In the genomic region with DNA sequence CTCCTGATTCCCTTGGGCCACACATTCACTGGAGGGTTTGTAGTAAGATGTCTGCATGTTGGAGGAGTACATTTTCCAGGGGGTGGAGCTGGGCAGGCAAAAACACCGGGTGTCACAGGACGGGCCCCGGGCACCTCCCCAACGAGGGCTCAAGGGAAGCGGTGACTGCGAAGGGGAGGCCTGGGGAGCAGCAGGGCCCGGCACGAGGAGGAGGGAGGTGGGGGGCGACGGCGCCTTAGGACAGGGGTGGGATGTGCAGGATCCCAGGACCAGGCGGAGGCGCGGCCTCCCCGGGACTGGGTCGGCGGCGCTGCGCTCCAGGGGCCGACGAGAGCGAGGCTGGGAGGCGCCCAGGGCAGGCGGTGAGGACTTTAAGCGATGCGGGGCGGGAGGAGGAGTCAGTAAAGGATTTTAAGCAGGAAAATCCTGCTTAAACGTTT, we compare ENCODE assay signal across 8 cellular contexts. TPM values are rescaled to one million over a fixed set of nuclear protein-coding genes. Genes with fewer than 3 reads are reported as not detected.
DNase-seq lines count a peak whose midpoint lies in the region; ATAC-seq, FAIRE-seq and TF ChIP-seq lines count a peak whose summit lies in the region.

No MANE protein-coding gene starts in this region.

- H2AFZ ChIP-seq in neuronal stem cell (ENCODE audit: low read length) = peak overlapping the region; percentile 94

- peak overlapping the region; percentile 96 for H3K23ac ChIP-seq in neuronal stem cell (ENCODE audit: low read depth, low read length, poor library complexity)

- peak; percentile 27 for ATAC-seq in GM21723 (IDR thresholded peaks at IDR 0.05; ENCODE audit: unreplicated experiment)

- peak overlapping the region; percentile 89 for H3K4me3 Mint-ChIP-seq in activated T-cell treated with anti-CD3 and anti-CD28 coated beads, Interleukin-2, amount 50 U/mL, for 24 hours

- peaks cover 3% of the 10 kb centered on the region for H3K79me1 ChIP-seq in neuronal stem cell (ENCODE audit: low read depth, low read length)

- H2BK5ac ChIP-seq in neuronal stem cell (ENCODE audit: low read length) = peak overlapping the region; percentile 87

- peaks cover 31% of the 10 kb centered on the region for H3K4me1 Mint-ChIP-seq in activated T-cell treated with anti-CD3 and anti-CD28 coated beads, Interleukin-2, amount 50 U/mL, for 24 hours (ENCODE audit: low read depth)

- peak overlapping the region; percentile 46 for H3K27ac ChIP-seq in neuronal stem cell (replicated peaks; ENCODE audit: low read length)

- H3K14ac ChIP-seq in neuronal stem cell (ENCODE audit: low read length) = peak overlapping the region; percentile 96

- H3K18ac ChIP-seq in neuronal stem cell (ENCODE audit: low read length) = peak overlapping the region; percentile 94

- H3K27me3 Mint-ChIP-seq in activated T-cell treated with anti-CD3 and anti-CD28 coated beads, Interleukin-2, amount 50 U/mL, for 24 hours = peaks cover 2% of the 10 kb centered on the region

- no peak overlapping the region for H3K4ac ChIP-seq in neuronal stem cell (ENCODE audit: low read length)

- H3K9ac ChIP-seq in neuronal stem cell (ENCODE audit: low read depth, low read length, poor library complexity) = peak overlapping the region; percentile 87

- FAIRE-seq in urothelium cell line (lab: Jason Lieb, UNC) = no peak

- no peak overlapping the region for H2BK12ac ChIP-seq in neuronal stem cell (ENCODE audit: low read length)

- H3K27me3 ChIP-seq in MG63 (no peaks in the 10 kb centered on the region), neuronal stem cell (ENCODE audit: control insufficient read depth in 3 of 3, insufficient read depth in 3 of 3, low read depth in 1 of 3, low read length in 3 of 3) (no peaks in the 10 kb centered on the region)

- H3K4me2 ChIP-seq in neuronal stem cell (ENCODE audit: insufficient read depth, low read length, poor library complexity, severe bottlenecking) = peak overlapping the region; percentile 86

- H4K8ac ChIP-seq in neuronal stem cell (ENCODE audit: low read depth, low read length) = no peak overlapping the region

- H3K36me3 ChIP-seq in MG63 (peaks cover 12% of the 10 kb centered on the region), neuronal stem cell (replicated peaks in 1 of 2; ENCODE audit: control insufficient read depth in 2 of 2, insufficient read depth in 2 of 2, low read length in 2 of 2) (peaks cover 5 to 33% of the 10 kb centered on the region in 2 donors)

- WGBS in neuronal stem cell (ENCODE audit: extremely low coverage in 2 of 2, insufficient read length in 2 of 2, insufficient replicate concordance in 1 of 2), 2 donors = no CpG with 5 or more reads among the region's 28 CpGs

- H3K9me3 ChIP-seq in MG63 = no peaks in the 10 kb centered on the region
- peaks cover 0 to 16% of the 10 kb centered on the region in 2 donors for H3K9me3 ChIP-seq in neuronal stem cell (replicated peaks in 1 of 2; ENCODE audit: control insufficient read depth in 2 of 2, insufficient read depth in 1 of 2, low read depth in 1 of 2, low read length in 2 of 2)

- H2AK5ac ChIP-seq in neuronal stem cell (ENCODE audit: low read depth, low read length) = no peak overlapping the region

- H2BK120ac ChIP-seq in neuronal stem cell (ENCODE audit: low read depth, low read length) = no peak overlapping the region

- TF ChIP-seq CTCF in fibroblast of the aortic adventitia (IDR thresholded peaks at IDR 0.05; ENCODE audit: insufficient read depth, low read length) = no peak

- peak overlapping the region; percentile 96 for H3K27ac Mint-ChIP-seq in activated T-cell treated with anti-CD3 and anti-CD28 coated beads, Interleukin-2, amount 50 U/mL, for 24 hours

- peaks cover 18% of the 10 kb centered on the region for H3K9me3 Mint-ChIP-seq in activated T-cell treated with anti-CD3 and anti-CD28 coated beads, Interleukin-2, amount 50 U/mL, for 24 hours

- DNase-seq in COLO668 (lab: John Stamatoyannopoulos, UW; ENCODE audit: unreplicated experiment) (peak; percentile 46), MG63 (peak; percentile 54), fibroblast of the aortic adventitia (ENCODE audit: low read depth) (peak; percentile 27), neuronal stem cell (ENCODE audit: low spot score) (no peak), urothelium cell line (ENCODE audit: low spot score) (peak; percentile 40), NCI-H526 treated with DMSO at 0.1 percent for 48 hours (lab: John Stamatoyannopoulos, UW) (no peak)
- peak; percentile 57 for DNase-seq in activated T-cell treated with anti-CD3 and anti-CD28 coated beads, Interleukin-2, amount 50 U/mL, for 24 hours

- peaks cover 50% of the 10 kb centered on the region for H3K36me3 Mint-ChIP-seq in activated T-cell treated with anti-CD3 and anti-CD28 coated beads, Interleukin-2, amount 50 U/mL, for 24 hours (ENCODE audit: low read depth)

- H3K4me1 ChIP-seq in neuronal stem cell (ENCODE audit: control insufficient read depth in 2 of 2, insufficient read depth in 1 of 2, low read depth in 1 of 2, low read length in 2 of 2) = peaks cover 0 to 4% of the 10 kb centered on the region in 2 donors

- no peak overlapping the region for H2BK15ac ChIP-seq in neuronal stem cell (ENCODE audit: low read length)

- peak overlapping the region; percentile 99 for H3K4me3 ChIP-seq in MG63
- peak overlapping the region; percentile 95 for H3K4me3 ChIP-seq in fibroblast of the aortic adventitia (ENCODE audit: low read depth, low read length)
- H3K4me3 ChIP-seq in neuronal stem cell (ENCODE audit: low read length in 2 of 2) = peak overlapping the region; percentile 90 to 100

- H4K91ac ChIP-seq in neuronal stem cell (ENCODE audit: low read depth, low read length, poor library complexity) = no peak overlapping the region

RNA-seq across cellular contexts. Expression of a gene that starts 0.5 kb away (rescaled TPM):
- total RNA-seq in MG63 (2014; rRNA removed; shearing (Covaris generic); ENCODE audit: low replicate concordance) = 6.4 and 9.8 TPM in 2 replicates
- 32.4 and 46.3 TPM in 2 replicates for total RNA-seq in fibroblast of the aortic adventitia (ENCODE audit: low replicate concordance)
- 14.8 TPM for polyA plus RNA-seq in neuronal stem cell (2013, experiment 1 of 2)
- 15.4 TPM for polyA plus RNA-seq in neuronal stem cell (2013, experiment 2 of 2)

RNA-seq across cellular contexts. Expression of a gene that starts 30.0 kb away (rescaled TPM):
- total RNA-seq in MG63 (2014; rRNA removed; shearing (Covaris generic); ENCODE audit: low replicate concordance) = not detected in 2 replicates
- total RNA-seq in fibroblast of the aortic adventitia (ENCODE audit: low replicate concordance) = 2.3 and 4.1 TPM in 2 replicates
- polyA plus RNA-seq in neuronal stem cell (2013, experiment 1 of 2) = 17.2 TPM
- 18.0 TPM for polyA plus RNA-seq in neuronal stem cell (2013, experiment 2 of 2)

RNA-seq across cellular contexts. Expression of a gene that starts 56.1 kb away (rescaled TPM):
- total RNA-seq in MG63 (2014; rRNA removed; shearing (Covaris generic); ENCODE audit: low replicate concordance) = 0.69 and 1.5 TPM in 2 replicates
- total RNA-seq in fibroblast of the aortic adventitia (ENCODE audit: low replicate concordance) = 7.9 and 8.1 TPM in 2 replicates
- 5.8 TPM for polyA plus RNA-seq in neuronal stem cell (2013, experiment 1 of 2)
- polyA plus RNA-seq in neuronal stem cell (2013, experiment 2 of 2) = 5.5 TPM

RNA-seq across cellular contexts. Expression of a gene that starts 58.2 kb away (rescaled TPM):
- total RNA-seq in MG63 (2014; rRNA removed; shearing (Covaris generic); ENCODE audit: low replicate concordance) = not detected in 2 replicates
- total RNA-seq in fibroblast of the aortic adventitia (ENCODE audit: low replicate concordance) = not detected in 2 replicates
- polyA plus RNA-seq in neuronal stem cell (2013, experiment 1 of 2) = 0.03 TPM
- polyA plus RNA-seq in neuronal stem cell (2013, experiment 2 of 2) = not detected

Comparison
In these comparisons a context has a peak if more than half of its experiments do, and no peak if none do; other contexts are left out.
1. DNase-seq: peak in COLO668 (single experiment), MG63 (single experiment), activated T-cell treated with anti-CD3 and anti-CD28 coated beads, Interleukin-2, amount 50 U/mL, for 24 hours (single experiment), fibroblast of the aortic adventitia (single experiment) and urothelium cell line (single experiment); none in neuronal stem cell (single experiment) and NCI-H526 treated with DMSO at 0.1 percent for 48 hours (single experiment).
2. Peak in every context shown above with its lines, with median percentiles within 50 percentile points of each other: H3K4me3 ChIP-seq.